21 cellular contexts compared by ENCODE assay signal in genomic region chr14:35189422-35189821, GRCh38.
DNase-seq lines count a peak whose midpoint lies in the region; ATAC-seq, FAIRE-seq and TF ChIP-seq lines count a peak whose summit lies in the region.
"Had no signal": no experiment of that assay in that cellular context is flagged by ENCODE, and none has a peak within 500 bp of the region (broad histone marks: within the 10 kb centered on the region; RNA-seq: fewer than 3 reads in every experiment).

No MANE protein-coding gene starts in this region.

- in situ Hi-C loops in Caki2 (cut with HindIII; ENCODE audit: low pct_unique_long_range_greater_than_20kb, low sequenced_read_pairs) (no loop called here), HepG2 (cut with HindIII; ENCODE audit: extremely low pct_ligation_motif_present, low pct_unique_long_range_greater_than_20kb) (no loop called here)

- H3K36me3 ChIP-seq in HepG2 (replicated peaks in 1 of 2; ENCODE audit: control insufficient read depth in 1 of 2, insufficient read depth in 2 of 2, low read length in 2 of 2) = peaks cover 3 to 5% of the 10 kb centered on the region in 2 experiments; a peak in 1 of 5 replicates
- H3K36me3 ChIP-seq in hepatocyte (replicated peaks; ENCODE audit: insufficient read depth, low read depth) = no peaks in the 10 kb centered on the region
- H3K36me3 ChIP-seq: BE2C had no signal

- H3K27me3 ChIP-seq in HepG2 (ENCODE audit: control insufficient read depth in 1 of 2, insufficient read depth in 2 of 2, low read length in 2 of 2) (no peaks in the 10 kb centered on the region), hepatocyte (no peaks in the 10 kb centered on the region)
- H3K27me3 ChIP-seq: BE2C; BLaER1 treated with 17β-estradiol and CSF1 and Interleukin-3, amounts not matched to agents 10 nM and 100 nM had no signal

- no peak for TF ChIP-seq POLR2A in HepG2 (IDR thresholded peaks at IDR 0.05; ENCODE audit: insufficient read depth in 1 of 2, low read depth in 2 of 2, low read length in 2 of 2)

- DNase-seq in Caki2 (ENCODE audit: low read depth) (peak; percentile 33), epithelial cell of proximal tubule (ENCODE audit: low read depth) (peak; percentile 7), HepG2 (ENCODE audit: low spot score) (peak; percentile 76), GF-D8 (lab: John Stamatoyannopoulos, UW) (no peak), hepatocyte (ENCODE audit: low spot score) (no peak)
- no peak for DNase-seq in central memory CD4-positive, alpha-beta T cell
- DNase-seq: 8988T; ACHN; AML-193; BE2C; CD4-positive, alpha-beta T cell; CD8-positive, alpha-beta memory T cell; DMS53; DMS79 treated with DMSO at 0.1 percent for 48 hours; H9 had no signal

- no peak overlapping the region for H3K9ac ChIP-seq in HepG2 (ENCODE audit: insufficient read depth, low read depth, low read length)
- H3K9ac ChIP-seq: BLaER1 treated with 17β-estradiol and CSF1 and Interleukin-3, amounts not matched to agents 10 nM and 100 nM had no signal

- H3K9me3 ChIP-seq in HepG2 (ENCODE audit: low read length) = no peaks in the 10 kb centered on the region
- H3K9me3 ChIP-seq in hepatocyte (ENCODE audit: low read depth) = no peaks in the 10 kb centered on the region
- H3K9me3 ChIP-seq: A549, BE2C had no signal

- no peaks in the 10 kb centered on the region for H3K9me2 ChIP-seq in hepatocyte (replicated peaks; ENCODE audit: insufficient read depth)

- CTCF ChIA-PET in HepG2 (lab: Yijun Ruan, JAX; ENCODE audit: low intra/inter-chr PET ratio, low total read pairs) = no interaction called here

- POLR2A ChIA-PET in HepG2 (lab: Yijun Ruan, JAX) = interaction anchor here (0.7 kb wide), 1 partner anchor 23 kb away, joined by 3 read pairs; no protein-coding TSS in a partner anchor

- no peak; a peak in 1 of 4 replicates for TF ChIP-seq EP300 in HepG2 (IDR thresholded peaks at IDR 0.05; ENCODE audit: low read depth in 2 of 2, low read length in 2 of 2)
- no peak for TF ChIP-seq EP300 in HepG2 (CRISPR knock-in tag; IDR thresholded peaks at IDR 0.05; ENCODE audit: borderline replicate concordance)

- intact Hi-C loops in HepG2 (cut with micrococcal nuclease; ENCODE audit: unreplicated experiment) = no loop called here

- 76% methylated on average over 1 of the region's 1 CpG for WGBS in HepG2 (ENCODE audit: low lambda C conversion rate)
- WGBS in hepatocyte (ENCODE audit: low lambda C conversion rate, missing lambda C conversion rate) = 82% methylated on average over 1 of the region's 1 CpG

- no peak for TF ChIP-seq RAD21 in HepG2 (CRISPR knock-in tag; IDR thresholded peaks at IDR 0.05)

- no peak for TF ChIP-seq CTCF in epithelial cell of proximal tubule (conservative IDR thresholded peaks at IDR 0.05; ENCODE audit: low read depth, low read length)
- no peak for TF ChIP-seq CTCF in HepG2 (CRISPR knock-in tag; IDR thresholded peaks at IDR 0.05)
- no peak for TF ChIP-seq CTCF in hepatocyte (IDR thresholded peaks at IDR 0.05; ENCODE audit: poor library complexity)

- no TSS peak for BruUV-seq in HepG2 (replicated peaks; lab: Mats Ljungman, UMichigan)

- H3K79me2 ChIP-seq in HepG2 (ENCODE audit: insufficient read depth, low read length) (no peaks in the 10 kb centered on the region), hepatocyte (no peaks in the 10 kb centered on the region)

- H3K4me3 ChIP-seq in epithelial cell of proximal tubule (ENCODE audit: low read depth, low read length) (no peak overlapping the region), HepG2 (replicated peaks in 1 of 3; ENCODE audit: insufficient read depth in 1 of 3, low read depth in 2 of 3, low read length in 3 of 3) (no peak overlapping the region), hepatocyte (no peak overlapping the region)
- H3K4me3 ChIP-seq: A549; BLaER1 treated with 17β-estradiol and CSF1 and Interleukin-3, amounts not matched to agents 10 nM and 100 nM; GM23338 had no signal

- H4K20me1 ChIP-seq in HepG2 (ENCODE audit: insufficient read depth, low read length) (no peaks in the 10 kb centered on the region), hepatocyte (ENCODE audit: insufficient read depth, poor library complexity, severe bottlenecking) (no peaks in the 10 kb centered on the region)
- H4K20me1 ChIP-seq: BLaER1 treated with 17β-estradiol and CSF1 and Interleukin-3, amounts not matched to agents 10 nM and 100 nM had no signal

- H3K27ac ChIP-seq in HepG2 (ENCODE audit: extremely low read length, insufficient read depth, low read length) = peak overlapping the region; percentile 20
- no peak overlapping the region for H3K27ac ChIP-seq in hepatocyte
- H3K27ac ChIP-seq: A549; BLaER1 treated with 17β-estradiol and CSF1 and Interleukin-3, amounts not matched to agents 10 nM and 100 nM had no signal

- peak; percentile 96 for ATAC-seq in HepG2
- ATAC-seq: A549, GM23338, HCT116 had no signal

- H2AFZ ChIP-seq in HepG2 (ENCODE audit: low read length) = no peak overlapping the region
- no peak overlapping the region for H2AFZ ChIP-seq in hepatocyte
- H2AFZ ChIP-seq: GM23338 had no signal

- FAIRE-seq in HepG2 (lab: Jason Lieb, UNC) = no peak
- FAIRE-seq: A549, GM12892, GM19239 had no signal

- H3K4me1 ChIP-seq in HepG2 (ENCODE audit: insufficient read depth, low read length) (peaks cover 13% of the 10 kb centered on the region), hepatocyte (ENCODE audit: insufficient read depth) (no peaks in the 10 kb centered on the region)
- H3K4me1 ChIP-seq: BE2C; BLaER1 treated with 17β-estradiol and CSF1 and Interleukin-3, amounts not matched to agents 10 nM and 100 nM had no signal

- H3K4me2 ChIP-seq in HepG2 (ENCODE audit: low read depth, low read length) = no peak overlapping the region
- H3K4me2 ChIP-seq in hepatocyte = no peak overlapping the region
- H3K4me2 ChIP-seq: A549; BLaER1 treated with 17β-estradiol and CSF1 and Interleukin-3, amounts not matched to agents 10 nM and 100 nM; GM23338 had no signal

TF ChIP-seq in HepG2, 621 proteins besides CTCF, POLR2A, EP300 and RAD21 (continues in another document):
- no peak for TF ChIP-seq ZNF382 (CRISPR knock-in tag; IDR thresholded peaks at IDR 0.05; ENCODE audit: borderline replicate concordance)
- TF ChIP-seq XRCC5 (optimal IDR thresholded peaks at IDR 0.05; ENCODE audit: low read length) = no peak
- peak; percentile 15; the same call in 1 of the 2 replicates for TF ChIP-seq CREM (IDR thresholded peaks at IDR 0.05)
- no peak for TF ChIP-seq CREM (CRISPR knock-in tag; IDR thresholded peaks at IDR 0.05)
- TF ChIP-seq, protein P1, sequence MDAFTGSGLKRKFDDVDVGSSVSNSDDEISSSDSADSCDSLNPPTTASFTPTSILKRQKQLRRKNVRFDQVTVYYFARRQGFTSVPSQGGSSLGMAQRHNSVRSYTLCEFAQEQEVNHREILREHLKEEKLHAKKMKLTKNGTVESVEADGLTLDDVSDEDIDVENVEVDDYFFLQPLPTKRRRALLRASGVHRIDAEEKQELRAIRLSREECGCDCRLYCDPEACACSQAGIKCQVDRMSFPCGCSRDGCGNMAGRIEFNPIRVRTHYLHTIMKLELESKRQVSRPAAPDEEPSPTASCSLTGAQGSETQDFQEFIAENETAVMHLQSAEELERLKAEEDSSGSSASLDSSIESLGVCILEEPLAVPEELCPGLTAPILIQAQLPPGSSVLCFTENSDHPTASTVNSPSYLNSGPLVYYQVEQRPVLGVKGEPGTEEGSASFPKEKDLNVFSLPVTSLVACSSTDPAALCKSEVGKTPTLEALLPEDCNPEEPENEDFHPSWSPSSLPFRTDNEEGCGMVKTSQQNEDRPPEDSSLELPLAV (CRISPR knock-in tag; conservative IDR thresholded peaks at IDR 0.05; ENCODE audit: low read depth) = no peak
- no peak for TF ChIP-seq ZC3H13 (CRISPR knock-in tag; IDR thresholded peaks at IDR 0.05)
- no peak for TF ChIP-seq ZNF24 (IDR thresholded peaks at IDR 0.05)
- TF ChIP-seq ZMYM2 (CRISPR knock-in tag; IDR thresholded peaks at IDR 0.05) = no peak
- TF ChIP-seq STAT6 (CRISPR knock-in tag; IDR thresholded peaks at IDR 0.05; ENCODE audit: borderline replicate concordance) = no peak

Comparison
In these comparisons a context has a peak if more than half of its experiments do, and no peak if none do; other contexts are left out.
1. DNase-seq: peak in Caki2 (single experiment), epithelial cell of proximal tubule (single experiment) and HepG2 (single experiment); none in central memory CD4-positive, alpha-beta T cell (single experiment), GF-D8 (single experiment) and hepatocyte (single experiment).